ENCODE assay signal across 14 cellular contexts in genomic region chr10:35192645-35193249, GRCh38.
DNase-seq lines count a peak whose midpoint lies in the region; ATAC-seq and TF ChIP-seq lines count a peak whose summit lies in the region.
"Had no signal": no experiment of that assay in that cellular context is flagged by ENCODE, and none has a peak within 500 bp of the region (broad histone marks: within the 10 kb centered on the region; RNA-seq: fewer than 3 reads in every experiment).

No MANE protein-coding gene starts in this region.

- H3K27me3 ChIP-seq in CD4-positive, alpha-beta T cell (ENCODE audit: control insufficient read depth, insufficient read depth, low read length): no peaks in the 10 kb centered on the region
- H3K27me3 ChIP-seq in naive thymus-derived CD4-positive, alpha-beta T cell (ENCODE audit: control insufficient read depth in 2 of 2, insufficient read depth in 2 of 2, low read length in 2 of 2): no peaks in the 10 kb centered on the region
- H3K27me3 ChIP-seq: BLaER1, SJCRH30 had no signal

- no peaks in the 10 kb centered on the region for H3K27me3 Mint-ChIP-seq in CD4-positive, alpha-beta T cell
- H3K27me3 Mint-ChIP-seq in activated naive CD8-positive, alpha-beta T cell treated with anti-CD3 and anti-CD28 coated beads, Interleukin-2, amount 50 U/mL, for 24 hours: no peaks in the 10 kb centered on the region
- H3K27me3 Mint-ChIP-seq in naive thymus-derived CD4-positive, alpha-beta T cell: no peaks in the 10 kb centered on the region
- H3K27me3 Mint-ChIP-seq: brain had no signal

- no peak overlapping the region for H3K27ac ChIP-seq in CD4-positive, alpha-beta T cell (ENCODE audit: low read depth, low read length)
- no peak overlapping the region for H3K27ac ChIP-seq in naive thymus-derived CD4-positive, alpha-beta T cell (ENCODE audit: low read depth, low read length)
- H3K27ac ChIP-seq: BLaER1, SJCRH30 had no signal

- ATAC-seq in CD4-positive, alpha-beta T cell (ENCODE audit: poor library complexity): no peak
- ATAC-seq in activated naive CD8-positive, alpha-beta T cell treated with anti-CD3 and anti-CD28 coated beads, Interleukin-2, amount 50 U/mL, for 24 hours: no peak
- no peak for ATAC-seq in naive thymus-derived CD4-positive, alpha-beta T cell

- H3K27ac Mint-ChIP-seq in CD4-positive, alpha-beta T cell: peak overlapping the region; percentile 42
- H3K27ac Mint-ChIP-seq in activated naive CD8-positive, alpha-beta T cell treated with anti-CD3 and anti-CD28 coated beads, Interleukin-2, amount 50 U/mL, for 24 hours: peak overlapping the region; percentile 32
- peak overlapping the region in 7 of 9 donors; percentile 32 to 88 (median 80) for H3K27ac Mint-ChIP-seq in naive thymus-derived CD4-positive, alpha-beta T cell

- H3K4me3 Mint-ChIP-seq in CD4-positive, alpha-beta T cell: no peak overlapping the region
- no peak overlapping the region for H3K4me3 Mint-ChIP-seq in activated naive CD8-positive, alpha-beta T cell treated with anti-CD3 and anti-CD28 coated beads, Interleukin-2, amount 50 U/mL, for 24 hours
- no peak overlapping the region for H3K4me3 Mint-ChIP-seq in naive thymus-derived CD4-positive, alpha-beta T cell
- H3K4me3 Mint-ChIP-seq: brain had no signal

- no peaks in the 10 kb centered on the region for H3K36me3 ChIP-seq in naive thymus-derived CD4-positive, alpha-beta T cell (ENCODE audit: control insufficient read depth in 2 of 3, insufficient read depth in 3 of 3, low read length in 3 of 3)
- H3K36me3 ChIP-seq: BLaER1, SJCRH30 had no signal

- H3K4me3 ChIP-seq in naive thymus-derived CD4-positive, alpha-beta T cell (ENCODE audit: low read length): no peak overlapping the region
- H3K4me3 ChIP-seq: BLaER1, SJCRH30 had no signal

- CTCF ChIA-PET in CD4-positive, alpha-beta T cell (lab: Charles Lee): interaction anchor here (2.0 kb wide), 1 partner anchor 65 kb away, joined by 7 read pairs; no protein-coding TSS in a partner anchor
- CTCF ChIA-PET in naive thymus-derived CD4-positive, alpha-beta T cell (lab: Charles Lee): interaction anchor here (1.0 kb wide), 1 partner anchor 161 kb away, joined by 3 read pairs; no protein-coding TSS in a partner anchor

- POLR2A ChIA-PET in CD4-positive, alpha-beta T cell (lab: Charles Lee): interaction anchor here (0.6 to 1.3 kb wide), 3 partner anchors 14 to 101 kb away, joined by 3 to 4 read pairs (median 3); partner anchors contain the start of gene CREM
- POLR2A ChIA-PET in naive thymus-derived CD4-positive, alpha-beta T cell (lab: Charles Lee): interaction anchor here (0.6 to 4.0 kb wide), 3 partner anchors 59 to 66 kb away, joined by 4 to 80 read pairs (median 5); partner anchors contain the start of gene CREM

- peaks cover 26% of the 10 kb centered on the region for H3K4me1 Mint-ChIP-seq in CD4-positive, alpha-beta T cell (ENCODE audit: low read depth)
- H3K4me1 Mint-ChIP-seq in activated naive CD8-positive, alpha-beta T cell treated with anti-CD3 and anti-CD28 coated beads, Interleukin-2, amount 50 U/mL, for 24 hours: peaks cover 39% of the 10 kb centered on the region
- peaks cover 0 to 37% (median 20%) of the 10 kb centered on the region in 7 donors for H3K4me1 Mint-ChIP-seq in naive thymus-derived CD4-positive, alpha-beta T cell

- no peak for DNase-seq in CD4-positive, alpha-beta T cell
- DNase-seq in EL (peak; percentile 73), NCI-H526 treated with DMSO at 0.1 percent for 48 hours (lab: John Stamatoyannopoulos, UW) (no peak), NCI-H187 treated with DMSO at 0.1 percent for 48 hours (lab: John Stamatoyannopoulos, UW) (no peak), A172 (ENCODE audit: low spot score) (no peak)
- DNase-seq in activated naive CD8-positive, alpha-beta T cell treated with anti-CD3 and anti-CD28 coated beads, Interleukin-2, amount 50 U/mL, for 24 hours: no peak
- DNase-seq in naive thymus-derived CD4-positive, alpha-beta T cell: no peak
- DNase-seq: activated effector memory CD4-positive, alpha-beta T cell treated with Interleukin-2 at 50 U/mL for 16 hours; DMS79 treated with DMSO at 0.1 percent for 48 hours; NCI-H146; NCI-H524; SJCRH30 had no signal

- intact Hi-C loops in CD4-positive, alpha-beta T cell (cut with DNase I, micrococcal nuclease): no loop called here
- intact Hi-C loops in naive thymus-derived CD4-positive, alpha-beta T cell (cut with micrococcal nuclease): no loop called here

- TF ChIP-seq CTCF in CD4-positive, alpha-beta T cell (IDR thresholded peaks at IDR 0.05): no peak

- no peaks in the 10 kb centered on the region for H3K9me3 Mint-ChIP-seq in CD4-positive, alpha-beta T cell
- H3K9me3 Mint-ChIP-seq in activated naive CD8-positive, alpha-beta T cell treated with anti-CD3 and anti-CD28 coated beads, Interleukin-2, amount 50 U/mL, for 24 hours: no peaks in the 10 kb centered on the region
- no peaks in the 10 kb centered on the region for H3K9me3 Mint-ChIP-seq in naive thymus-derived CD4-positive, alpha-beta T cell
- H3K9me3 Mint-ChIP-seq: brain had no signal

- no peaks in the 10 kb centered on the region for H3K9me3 ChIP-seq in CD4-positive, alpha-beta T cell (ENCODE audit: control insufficient read depth, low read length)
- H3K9me3 ChIP-seq in naive thymus-derived CD4-positive, alpha-beta T cell (ENCODE audit: control insufficient read depth in 2 of 3, low read length in 3 of 3): no peaks in the 10 kb centered on the region
- H3K9me3 ChIP-seq: BLaER1, SJCRH30 had no signal

- H3K4me1 ChIP-seq in naive thymus-derived CD4-positive, alpha-beta T cell (ENCODE audit: control insufficient read depth in 2 of 2, insufficient read depth in 2 of 2, low read length in 2 of 2): peaks cover 5 to 7% of the 10 kb centered on the region in 2 donors

- peaks cover 14% of the 10 kb centered on the region for H3K36me3 Mint-ChIP-seq in CD4-positive, alpha-beta T cell (ENCODE audit: low read depth)
- peaks cover 14% of the 10 kb centered on the region for H3K36me3 Mint-ChIP-seq in activated naive CD8-positive, alpha-beta T cell treated with anti-CD3 and anti-CD28 coated beads, Interleukin-2, amount 50 U/mL, for 24 hours (ENCODE audit: low read depth)
- H3K36me3 Mint-ChIP-seq in naive thymus-derived CD4-positive, alpha-beta T cell: peaks cover 0 to 11% (median 0%) of the 10 kb centered on the region in 5 donors
